Comparison of ENCODE assay signal across 29 cellular contexts in genomic region chr2:162506706-162507105, GRCh38.
"Had no signal": no experiment of that assay in that cellular context is flagged by ENCODE, and none has a peak within 500 bp of the region (broad histone marks: within the 10 kb centered on the region; RNA-seq: fewer than 3 reads in every experiment).

No MANE protein-coding gene starts in this region.

- H3K9me3 Mint-ChIP-seq: naive thymus-derived CD8-positive, alpha-beta T cell; nephron; neural crest cell; stimulated activated memory B cell treated with anti-CD40 and anti-IgM and Interleukin-4, amounts not matched to agents 10 μg/mL and 1 μg/mL and 100 μg/mL, for 72 hours had no signal

- H3K27me3 ChIP-seq: heart left ventricle, left lung, pancreas, right lobe of liver, stomach, testis, thyroid gland, transverse colon, uterus had no signal

- H3K4me3 Mint-ChIP-seq: immature natural killer cell; naive thymus-derived CD8-positive, alpha-beta T cell; nephron; neural crest cell; stimulated activated memory B cell treated with anti-CD40 and anti-IgM and Interleukin-4, amounts not matched to agents 10 μg/mL and 1 μg/mL and 100 μg/mL, for 72 hours had no signal

- ATAC-seq: heart left ventricle; left cardiac atrium; left lung; lower lobe of right lung; naive thymus-derived CD8-positive, alpha-beta T cell; pancreas; right lobe of liver; stimulated activated memory B cell treated with anti-CD40 and anti-IgM and Interleukin-4, amounts not matched to agents 10 μg/mL and 1 μg/mL and 100 μg/mL, for 72 hours had no signal

- H3K36me3 ChIP-seq: heart left ventricle, left lung, lower lobe of right lung, pancreas, prostate gland, right lobe of liver, stomach, thyroid gland, transverse colon, uterus had no signal

- H3K36me3 Mint-ChIP-seq: immature natural killer cell; naive thymus-derived CD8-positive, alpha-beta T cell; stimulated activated memory B cell treated with anti-CD40 and anti-IgM and Interleukin-4, amounts not matched to agents 10 μg/mL and 1 μg/mL and 100 μg/mL, for 72 hours had no signal

- H3K4me1 Mint-ChIP-seq: immature natural killer cell; naive thymus-derived CD8-positive, alpha-beta T cell; nephron; neural crest cell; stimulated activated memory B cell treated with anti-CD40 and anti-IgM and Interleukin-4, amounts not matched to agents 10 μg/mL and 1 μg/mL and 100 μg/mL, for 72 hours had no signal

- H3K4me3 ChIP-seq: heart left ventricle, left lung, lower lobe of right lung, pancreas, prostate gland, right lobe of liver, smooth muscle cell, stomach, testis, thyroid gland, transverse colon, uterus had no signal

- H3K9me3 ChIP-seq: heart left ventricle, left lung, lower lobe of right lung, pancreas, prostate gland, right lobe of liver, stomach, testis, thyroid gland, transverse colon, uterus had no signal

- H3K27ac Mint-ChIP-seq: immature natural killer cell; naive thymus-derived CD8-positive, alpha-beta T cell; nephron; stimulated activated memory B cell treated with anti-CD40 and anti-IgM and Interleukin-4, amounts not matched to agents 10 μg/mL and 1 μg/mL and 100 μg/mL, for 72 hours had no signal

- H3K4me1 ChIP-seq: heart left ventricle, left lung, lower lobe of right lung, pancreas, prostate gland, right lobe of liver, stomach, testis, thyroid gland, transverse colon, uterus had no signal

- H3K4me2 ChIP-seq: smooth muscle cell had no signal

- DNase-seq: heart left ventricle; hypothalamus; immature natural killer cell; kidney; left cardiac atrium; left lung; lower lobe of right lung; mammary epithelial cell; mesenchymal stem cell; naive thymus-derived CD8-positive, alpha-beta T cell; nucleus accumbens; pancreas; posterior cingulate gyrus; right lobe of liver; stimulated activated CD4-positive, alpha-beta T cell treated with anti-CD3 and anti-CD28 coated beads, Interleukin-1b, Interleukin-23, amount 100 ng/mL, for 48 hours; stimulated activated CD4-positive, alpha-beta T cell treated with anti-CD3 and anti-CD28 coated beads, Interleukin-2, amount 100 ng/mL, for 48 hours; stimulated activated CD4-positive, alpha-beta T cell treated with anti-CD3 and anti-CD28 coated beads, Interleukin-4, amount 100 ng/mL, for 4 hours; stimulated activated CD8-positive, alpha-beta memory T cell treated with anti-CD3 and anti-CD28 coated beads, Interleukin-4, amount 100 ng/mL, for 48 hours; stimulated activated naive CD4-positive, alpha-beta T cell treated with Interleukin-2 at 50 U/mL for 16 hours; stomach; testis; thyroid gland; transverse colon; uterus had no signal

- H3K27me3 Mint-ChIP-seq: naive thymus-derived CD8-positive, alpha-beta T cell; stimulated activated memory B cell treated with anti-CD40 and anti-IgM and Interleukin-4, amounts not matched to agents 10 μg/mL and 1 μg/mL and 100 μg/mL, for 72 hours had no signal

- H3K27ac ChIP-seq: heart left ventricle, left lung, lower lobe of right lung, pancreas, prostate gland, right lobe of liver, stomach, testis, thyroid gland, transverse colon, uterus had no signal
